1 cellular context compared by ENCODE assay signal in the genomic region with DNA sequence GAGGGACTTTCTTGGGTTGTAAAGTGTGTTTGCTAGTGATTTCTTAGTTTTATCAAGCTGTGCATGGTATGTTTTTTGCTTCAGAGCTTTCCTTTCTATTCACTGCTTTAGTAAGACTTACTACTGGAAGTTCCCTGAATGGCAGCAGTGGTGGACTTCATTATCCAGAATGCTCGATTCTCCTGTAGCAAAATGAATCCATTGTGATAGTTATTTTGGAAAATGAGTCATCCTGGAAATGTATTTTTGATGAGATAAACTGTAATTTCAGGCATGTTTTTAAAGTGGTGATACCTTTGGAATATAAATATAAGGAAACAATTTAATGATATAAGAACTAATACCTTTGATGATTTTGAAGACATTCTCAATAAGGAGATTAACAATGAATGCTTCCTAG.
TF ChIP-seq lines count a peak whose summit lies in the region.

No MANE protein-coding gene starts in this region.

TF ChIP-seq in endothelial cell of umbilical vein, 7 proteins besides CTCF, POLR2A, EP300 and RAD21 (continued from another document):
- TF ChIP-seq, protein P1, sequence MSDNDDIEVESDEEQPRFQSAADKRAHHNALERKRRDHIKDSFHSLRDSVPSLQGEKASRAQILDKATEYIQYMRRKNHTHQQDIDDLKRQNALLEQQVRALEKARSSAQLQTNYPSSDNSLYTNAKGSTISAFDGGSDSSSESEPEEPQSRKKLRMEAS (IDR thresholded peaks at IDR 0.05; ENCODE audit: insufficient read depth, insufficient read length): no peak
